30 cellular contexts compared by ENCODE assay signal in the genomic region with DNA sequence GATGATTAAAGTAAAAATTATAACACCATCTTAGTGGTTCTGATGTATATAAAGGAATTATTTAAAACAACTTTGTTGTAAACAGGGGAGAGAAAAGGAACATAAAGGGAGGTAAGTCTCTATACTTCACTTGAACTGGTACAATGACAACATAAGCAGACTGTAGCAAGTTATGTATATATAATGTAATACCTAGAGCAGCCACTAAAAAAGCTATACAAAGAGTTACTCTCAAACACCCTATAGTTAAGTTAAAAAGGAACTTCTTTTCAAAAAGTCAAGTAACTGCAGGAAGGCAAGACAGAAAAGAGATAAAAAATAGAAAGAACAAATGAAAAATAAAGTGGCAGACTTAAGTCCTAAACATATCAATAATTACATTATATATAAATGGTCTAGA.
"Had no signal": no experiment of that assay in that cellular context is flagged by ENCODE, and none has a peak within 500 bp of the region (broad histone marks: within the 10 kb centered on the region; RNA-seq: fewer than 3 reads in every experiment).

No MANE protein-coding gene starts in this region.

- H3K4me1 Mint-ChIP-seq: activated naive CD8-positive, alpha-beta T cell treated with anti-CD3 and anti-CD28 coated beads for 36 hours; nephron progenitor cell; stimulated activated memory B cell treated with anti-CD40 and anti-IgM and Interleukin-4, amounts not matched to agents 10 μg/mL and 1 μg/mL and 100 μg/mL, for 72 hours; stimulated activated naive CD8-positive, alpha-beta T cell treated with anti-CD3 and anti-CD28 coated beads, Interleukin-15, amount 100 ng/mL, for 72 hours had no signal

- H3K4me3 ChIP-seq: adrenal gland, body of pancreas, colonic mucosa, gastrocnemius medialis, left lung, lung, ovary, skin epidermis, upper lobe of left lung, vagina had no signal

- H3K27ac ChIP-seq: adrenal gland, body of pancreas, colonic mucosa, gastrocnemius medialis, left lung, ovary, skin epidermis, upper lobe of left lung, vagina, WERI-Rb-1 had no signal

- H3K4me1 ChIP-seq: adrenal gland, body of pancreas, colonic mucosa, gastrocnemius medialis, left lung, upper lobe of left lung, vagina had no signal

- H3K27ac Mint-ChIP-seq: activated naive CD4-positive, alpha-beta T cell treated with anti-CD3 and anti-CD28 coated beads for 36 hours; activated naive CD8-positive, alpha-beta T cell treated with anti-CD3 and anti-CD28 coated beads for 36 hours; activated T-helper 1 cell treated with anti-CD3 and anti-CD28 coated beads, Interleukin-12 subunit alpha, Interleukin-12 subunit beta, Interleukin-2, Interleukin-4 antibody, amounts not matched to agents 30 ng/mL and 10 ng/mL and 1 ng/mL, durations not matched to agents 14 hours and 24 hours and 36 hours; nephron progenitor cell; progenitor cell of endocrine pancreas; stimulated activated memory B cell treated with anti-CD40 and anti-IgM and Interleukin-4, amounts not matched to agents 10 μg/mL and 1 μg/mL and 100 μg/mL, for 72 hours; stimulated activated naive CD8-positive, alpha-beta T cell treated with anti-CD3 and anti-CD28 coated beads, Interleukin-15, amount 100 ng/mL, for 72 hours had no signal

- H3K27me3 Mint-ChIP-seq: activated naive CD8-positive, alpha-beta T cell treated with anti-CD3 and anti-CD28 coated beads for 36 hours; stimulated activated naive CD8-positive, alpha-beta T cell treated with anti-CD3 and anti-CD28 coated beads, Interleukin-15, amount 100 ng/mL, for 72 hours had no signal

- H3K9me3 ChIP-seq: adrenal gland, body of pancreas, colonic mucosa, ovary, vagina had no signal

- H3K4me3 Mint-ChIP-seq: activated naive CD4-positive, alpha-beta T cell treated with anti-CD3 and anti-CD28 coated beads for 36 hours; activated naive CD8-positive, alpha-beta T cell treated with anti-CD3 and anti-CD28 coated beads for 36 hours; activated T-helper 1 cell treated with anti-CD3 and anti-CD28 coated beads, Interleukin-12 subunit alpha, Interleukin-12 subunit beta, Interleukin-2, Interleukin-4 antibody, amounts not matched to agents 30 ng/mL and 10 ng/mL and 1 ng/mL, durations not matched to agents 14 hours and 24 hours and 36 hours; nephron progenitor cell; stimulated activated memory B cell treated with anti-CD40 and anti-IgM and Interleukin-4, amounts not matched to agents 10 μg/mL and 1 μg/mL and 100 μg/mL, for 72 hours; stimulated activated naive CD8-positive, alpha-beta T cell treated with anti-CD3 and anti-CD28 coated beads, Interleukin-15, amount 100 ng/mL, for 72 hours had no signal

- DNase-seq: activated CD4-positive, alpha-beta T cell treated with anti-CD3 and anti-CD28 coated beads for 48 hours; activated CD4-positive, alpha-beta T cell treated with anti-CD3 and anti-CD28 coated beads, Interleukin-2, amount 50 U/mL, for 48 hours; activated CD8-positive, alpha-beta memory T cell treated with anti-CD3 and anti-CD28 coated beads for 24 hours; activated effector memory CD4-positive, alpha-beta T cell treated with anti-CD3 and anti-CD28 coated beads, Interleukin-2, amount 50 U/mL, for 16 hours; activated naive CD4-positive, alpha-beta T cell treated with anti-CD3 and anti-CD28 coated beads for 36 hours; activated naive CD8-positive, alpha-beta T cell treated with anti-CD3 and anti-CD28 coated beads for 36 hours; adrenal gland; aorta; body of pancreas; colonic mucosa; effector CD8-positive, alpha-beta T cell; gastrocnemius medialis; glutamatergic neuron; left lung; mesendoderm; nephron progenitor cell; ovary; stimulated activated CD4-positive, alpha-beta T cell treated with anti-CD3 and anti-CD28 coated beads, Interleukin-4, amount 100 ng/mL, for 4 hours; stimulated activated CD8-positive, alpha-beta memory T cell treated with anti-CD3 and anti-CD28 coated beads, Interleukin-4, amount 100 ng/mL, for 48 hours; stimulated activated naive CD8-positive, alpha-beta T cell treated with anti-CD3 and anti-CD28 coated beads, Interleukin-15, amount 100 ng/mL, for 72 hours; substantia nigra; T-helper 9 cell; upper lobe of left lung; WERI-Rb-1 had no signal

- H3K36me3 ChIP-seq: adrenal gland, colonic mucosa, gastrocnemius medialis, left lung, ovary, upper lobe of left lung, vagina, WERI-Rb-1 had no signal

- H3K36me3 Mint-ChIP-seq: activated naive CD8-positive, alpha-beta T cell treated with anti-CD3 and anti-CD28 coated beads for 36 hours; stimulated activated memory B cell treated with anti-CD40 and anti-IgM and Interleukin-4, amounts not matched to agents 10 μg/mL and 1 μg/mL and 100 μg/mL, for 72 hours had no signal
